ENCODE assay signal across 7 cellular contexts in genomic region chr16:46386110-46386808, GRCh38.
DNase-seq lines count a peak whose midpoint lies in the region; FAIRE-seq and TF ChIP-seq lines count a peak whose summit lies in the region.
"Not testable (repeated sequence)": the region's sequence is repeated elsewhere in the genome, so short reads cannot be mapped to it uniquely, and the experiment has no call there.

No MANE protein-coding gene starts in this region.

- not testable (repeated sequence) for H3K4me1 Mint-ChIP-seq in progenitor cell of endocrine pancreas (ENCODE audit: low read depth)

- in situ Hi-C loops in brain microvascular endothelial cell (cut with HindIII; ENCODE audit: low pct_ligation_motif_present, low sequenced_read_pairs): not testable (repeated sequence)

- not testable (repeated sequence) for H3K4me3 ChIP-seq in brain microvascular endothelial cell (ENCODE audit: low read depth, low read length)

- not testable (repeated sequence) for TF ChIP-seq CTCF in brain microvascular endothelial cell (IDR thresholded peaks at IDR 0.05; ENCODE audit: low read depth, low read length, missing control alignments); progenitor cell of endocrine pancreas (IDR thresholded peaks at IDR 0.05; ENCODE audit: unreplicated experiment)

- H3K36me3 ChIP-seq in brain microvascular endothelial cell (replicated peaks): not testable (repeated sequence)

- DNase-seq in EH (ENCODE audit: low read depth) (peak; percentile 2), LHCN-M2 (ENCODE audit: low read depth) (peak; percentile 53), RCC 7860 (ENCODE audit: low spot score) (peak; percentile 82), brain microvascular endothelial cell (peak; percentile 37), globus pallidus (ENCODE audit: low spot score) (peak; percentile 64), medulla oblongata (ENCODE audit: extremely low spot score) (peak; percentile 97), progenitor cell of endocrine pancreas (ENCODE audit: low spot score, unreplicated experiment) (peak; percentile 14)

- FAIRE-seq in RCC 7860 (lab: Jason Lieb, UNC): not testable (repeated sequence)

- peaks cover 16% of the 10 kb centered on the region for H3K36me3 Mint-ChIP-seq in progenitor cell of endocrine pancreas (ENCODE audit: insufficient read depth)

- peaks cover 24% of the 10 kb centered on the region for H3K9me3 Mint-ChIP-seq in progenitor cell of endocrine pancreas (ENCODE audit: low read depth)

- not testable (repeated sequence) for H3K27ac Mint-ChIP-seq in progenitor cell of endocrine pancreas

- H3K27me3 Mint-ChIP-seq in progenitor cell of endocrine pancreas: not testable (repeated sequence)

- not testable (repeated sequence) for H3K27ac ChIP-seq in brain microvascular endothelial cell

- H3K4me3 Mint-ChIP-seq in progenitor cell of endocrine pancreas (ENCODE audit: low read depth): not testable (repeated sequence)

- not testable (repeated sequence) for H3K27me3 ChIP-seq in brain microvascular endothelial cell (replicated peaks)

Comparison
In these comparisons a context has a peak if more than half of its experiments do, and no peak if none do; other contexts are left out.
1. DNase-seq: peak in every context shown above with its lines; median percentile 97 in medulla oblongata; 82 in RCC 7860; 64 in globus pallidus; 53 in LHCN-M2; 37 in brain microvascular endothelial cell; 14 in progenitor cell of endocrine pancreas; 2 in EH.